ENCODE assay signal across 8 cellular contexts in the genomic region with DNA sequence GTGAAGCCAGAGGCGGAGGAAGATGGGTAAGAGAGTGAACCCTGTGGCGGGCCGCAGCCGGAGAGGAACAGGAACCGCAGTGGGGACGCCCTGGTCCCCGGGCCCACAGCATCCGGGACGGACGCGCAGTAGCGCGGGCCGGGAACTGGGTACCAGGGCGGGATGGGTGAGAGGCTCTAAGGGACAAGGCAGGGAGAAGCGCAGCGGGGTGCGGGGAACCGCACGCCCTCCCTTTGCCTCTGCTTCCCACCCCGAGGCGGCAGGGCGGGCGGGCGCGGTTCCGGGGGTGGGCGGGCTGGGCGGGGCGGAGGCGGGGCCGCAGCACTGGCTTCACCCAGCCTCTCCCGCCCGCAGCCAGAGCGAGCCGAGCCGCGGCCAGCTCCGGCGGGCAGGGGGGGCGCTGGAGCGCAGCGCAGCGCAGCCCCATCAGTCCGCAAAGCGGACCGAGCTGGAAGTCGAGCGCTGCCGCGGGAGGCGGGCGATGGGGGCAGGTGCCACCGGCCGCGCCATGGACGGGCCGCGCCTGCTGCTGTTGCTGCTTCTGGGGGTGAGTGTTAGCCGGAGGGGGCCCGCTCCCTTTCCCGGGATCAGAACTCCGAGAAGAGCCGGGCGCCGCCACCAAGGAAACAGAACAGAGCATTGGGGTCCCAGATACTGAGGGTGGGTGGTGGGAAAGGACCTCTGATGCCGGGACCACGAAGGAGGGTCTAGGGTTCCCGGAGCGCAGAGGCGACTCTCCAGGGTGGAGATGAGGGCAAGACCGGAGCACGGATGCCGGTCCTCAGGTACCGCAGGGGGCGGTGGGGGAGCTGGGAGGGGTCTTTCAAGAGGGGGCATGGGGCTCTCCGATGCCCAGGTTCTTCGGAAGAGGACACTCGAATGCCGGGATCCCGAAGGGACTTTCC. TPM values are rescaled to one million over a fixed set of nuclear protein-coding genes. Genes with fewer than 3 reads are reported as not detected.
A peak's percentile ranks its signal among the peaks of the same experiment; 100 is the strongest.
DNase-seq lines count a peak whose midpoint lies in the region; ATAC-seq and TF ChIP-seq lines count a peak whose summit lies in the region.

A gene with protein sequence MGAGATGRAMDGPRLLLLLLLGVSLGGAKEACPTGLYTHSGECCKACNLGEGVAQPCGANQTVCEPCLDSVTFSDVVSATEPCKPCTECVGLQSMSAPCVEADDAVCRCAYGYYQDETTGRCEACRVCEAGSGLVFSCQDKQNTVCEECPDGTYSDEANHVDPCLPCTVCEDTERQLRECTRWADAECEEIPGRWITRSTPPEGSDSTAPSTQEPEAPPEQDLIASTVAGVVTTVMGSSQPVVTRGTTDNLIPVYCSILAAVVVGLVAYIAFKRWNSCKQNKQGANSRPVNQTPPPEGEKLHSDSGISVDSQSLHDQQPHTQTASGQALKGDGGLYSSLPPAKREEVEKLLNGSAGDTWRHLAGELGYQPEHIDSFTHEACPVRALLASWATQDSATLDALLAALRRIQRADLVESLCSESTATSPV (plus strand): TSS at position 357 of the 905 bp plus-strand sequence. CDS start 125 bp downstream, at position 482.

- H3K9me3 Mint-ChIP-seq in Calu3 (ENCODE audit: low read depth, unreplicated experiment) (no peaks in the 10 kb centered on the region), glutamatergic neuron (ENCODE audit: unreplicated experiment) (peaks cover 15% of the 10 kb centered on the region)

- H4K20me1 ChIP-seq in OCI-LY3 (ENCODE audit: insufficient read depth, low read length) (no peaks in the 10 kb centered on the region), osteoblast (ENCODE audit: insufficient read depth, low read length) (no peaks in the 10 kb centered on the region)

- H3K36me3 ChIP-seq in OCI-LY3 (replicated peaks; ENCODE audit: low read depth, low read length) (no peaks in the 10 kb centered on the region), osteoblast (ENCODE audit: insufficient read depth, low read length) (no peaks in the 10 kb centered on the region), vagina (no peaks in the 10 kb centered on the region)

- H3K27me3 ChIP-seq in OCI-LY3 (ENCODE audit: low read depth, low read length) (peaks cover 8% of the 10 kb centered on the region; the same call in 1 of the 2 replicates), osteoblast (ENCODE audit: insufficient read depth, low read length) (peaks cover 64% of the 10 kb centered on the region), vagina (no peaks in the 10 kb centered on the region)

- BruUV-seq in Calu3 (replicated peaks; lab: Mats Ljungman, UMichigan), result no TSS peak

- TF ChIP-seq POLR2A in vagina (IDR thresholded peaks at IDR 0.05), result peak in 1 of 2 donors; percentile 36

- H3K4me2 ChIP-seq in OCI-LY3 (ENCODE audit: low read length), result peak within 1 kb of the TSS; percentile 84
- H3K4me2 ChIP-seq in osteoblast (ENCODE audit: insufficient read depth, low read length), result peak within 1 kb of the TSS; percentile 52

- intact Hi-C loops in Calu3 (cut with micrococcal nuclease; ENCODE audit: unreplicated experiment), result no loop called here
- intact Hi-C loops in vagina (cut with DNase I), result loop anchor here (2.0 kb wide), 1 partner anchor 62 kb away; no protein-coding TSS in a partner anchor

- H3K4me1 Mint-ChIP-seq in Calu3 (ENCODE audit: low read depth, unreplicated experiment) (peaks cover 10% of the 10 kb centered on the region), glutamatergic neuron (ENCODE audit: low read depth, unreplicated experiment) (peaks cover 18% of the 10 kb centered on the region)

- DNase-seq in Calu3, result peak; percentile 60
- peak; percentile 78 for DNase-seq in HEK293T (ENCODE audit: extremely low spot score)
- DNase-seq in activated effector memory CD4-positive, alpha-beta T cell treated with anti-CD3 and anti-CD28 coated beads, Interleukin-2, amount 50 U/mL, for 16 hours, result peak; percentile 82
- DNase-seq in glutamatergic neuron, result peak; percentile 71
- peak; percentile 96 for DNase-seq in osteoblast (ENCODE audit: insufficient read length, low spot score, missing footprints)
- no peak for DNase-seq in vagina (ENCODE audit: extremely low spot score in 2 of 2)

- H3K9ac ChIP-seq in OCI-LY3 (ENCODE audit: low read length), result peak within 1 kb of the TSS; percentile 67

- H3K36me3 Mint-ChIP-seq in Calu3 (ENCODE audit: insufficient read depth, unreplicated experiment) (peaks cover 11% of the 10 kb centered on the region), glutamatergic neuron (ENCODE audit: unreplicated experiment) (no peaks in the 10 kb centered on the region)

- H3K27ac Mint-ChIP-seq in Calu3 (ENCODE audit: unreplicated experiment), result no peak within 1 kb of the TSS
- H3K27ac Mint-ChIP-seq in glutamatergic neuron (ENCODE audit: unreplicated experiment), result peak within 1 kb of the TSS; percentile 91

- POLR2A ChIA-PET in HEK293T (lab: Yijun Ruan, JAX), result interaction anchor here (0.5 to 1.5 kb wide), 3 partner anchors 12 to 81 kb away, joined by 3 to 4 read pairs (median 3); a partner anchor contains a TSS

- CTCF ChIA-PET in Calu3 (lab: Charles Lee) (interaction anchor here (1.0 kb wide), 1 partner anchor 13 kb away, joined by 3 read pairs; no protein-coding TSS in a partner anchor), HEK293T (lab: Yijun Ruan, JAX) (interaction anchor here (0.6 to 2.1 kb wide), 3 partner anchors 15 to 20 kb away, joined by 3 to 17 read pairs (median 5); no protein-coding TSS in a partner anchor)

- no peaks in the 10 kb centered on the region for H3K9me3 ChIP-seq in OCI-LY3 (ENCODE audit: insufficient read depth, low read length)
- H3K9me3 ChIP-seq in osteoblast (ENCODE audit: low read depth, low read length), result no peaks in the 10 kb centered on the region
- H3K9me3 ChIP-seq in vagina, result no peaks in the 10 kb centered on the region

- H3K4me3 Mint-ChIP-seq in Calu3 (ENCODE audit: low read depth, unreplicated experiment), result peak within 1 kb of the TSS; percentile 69
- H3K4me3 Mint-ChIP-seq in glutamatergic neuron (ENCODE audit: unreplicated experiment), result peak within 1 kb of the TSS; percentile 90

- ATAC-seq in GM19351 (IDR thresholded peaks at IDR 0.05; ENCODE audit: unreplicated experiment), result no peak

- no peak within 1 kb of the TSS for H3K27ac ChIP-seq in OCI-LY3 (ENCODE audit: low read length)
- no peak within 1 kb of the TSS for H3K27ac ChIP-seq in osteoblast (ENCODE audit: low read depth, low read length)
- peak within 1 kb of the TSS; percentile 34 for H3K27ac ChIP-seq in vagina

- H3K4me1 ChIP-seq in OCI-LY3 (ENCODE audit: low read length) (peaks cover 5% of the 10 kb centered on the region; the same call in 1 of the 2 replicates), osteoblast (ENCODE audit: insufficient read depth, low read length) (peaks cover 5% of the 10 kb centered on the region), vagina (peaks cover 29% of the 10 kb centered on the region)

- H3K79me2 ChIP-seq in OCI-LY3 (ENCODE audit: low read length) (no peaks in the 10 kb centered on the region), osteoblast (ENCODE audit: insufficient read depth, low read length) (no peaks in the 10 kb centered on the region)

- H2AFZ ChIP-seq in OCI-LY3 (ENCODE audit: low read depth, low read length), result peak within 1 kb of the TSS; percentile 66
- no peak within 1 kb of the TSS for H2AFZ ChIP-seq in osteoblast (ENCODE audit: low read length)

- H3K27me3 Mint-ChIP-seq in Calu3 (ENCODE audit: unreplicated experiment) (peaks cover 100% of the 10 kb centered on the region), glutamatergic neuron (ENCODE audit: unreplicated experiment) (peaks cover 23% of the 10 kb centered on the region)

- no peak for TF ChIP-seq CTCF in Calu3 (IDR thresholded peaks at IDR 0.05; ENCODE audit: unreplicated experiment)
- peak; percentile 28 for TF ChIP-seq CTCF in OCI-LY3 (IDR thresholded peaks at IDR 0.05; ENCODE audit: low read depth, low read length)
- TF ChIP-seq CTCF in glutamatergic neuron (IDR thresholded peaks at IDR 0.05; ENCODE audit: partially characterized antibody, unreplicated experiment), result no peak
- TF ChIP-seq CTCF in osteoblast (IDR thresholded peaks at IDR 0.05; ENCODE audit: extremely low read depth, low read depth, low read length), result no peak
- no peak for TF ChIP-seq CTCF in vagina (IDR thresholded peaks at IDR 0.05)

- H3K4me3 ChIP-seq in OCI-LY3 (ENCODE audit: low read length) (peak within 1 kb of the TSS; percentile 86), osteoblast (ENCODE audit: insufficient read depth, low read length) (peak within 1 kb of the TSS; percentile 50), vagina (peak within 1 kb of the TSS; percentile 45 to 56)

TF ChIP-seq in HEK293T, 16 proteins besides CTCF, POLR2A, EP300 and RAD21:
- TF ChIP-seq ARNT (IDR thresholded peaks at IDR 0.05), result no peak
- no peak for TF ChIP-seq SUZ12 (IDR thresholded peaks at IDR 0.05)
- no peak for TF ChIP-seq LEF1 (IDR thresholded peaks at IDR 0.05; ENCODE audit: borderline replicate concordance)
- no peak for TF ChIP-seq SP1 (IDR thresholded peaks at IDR 0.05)

RNA-seq across cellular contexts. Expression of the gene that starts here (rescaled TPM):
- total RNA-seq in Calu3 (2022) (0.32 and 0.66 TPM in 2 replicates), glutamatergic neuron (ENCODE audit: unreplicated experiment) (131 TPM), osteoblast (under 0.01 and 0.29 TPM in 2 replicates), vagina (41.7 TPM)

Comparison
In these comparisons a context has a peak if more than half of its experiments do, and no peak if none do; other contexts are left out.
1. RNA of the gene that starts here (total RNA-seq): 131 TPM in glutamatergic neuron (single experiment) and 41.7 TPM in vagina (single experiment); 0.32 to 0.66 TPM in Calu3 and under 0.01 to 0.29 TPM in osteoblast; every median in the first group is over 10 times any median in the second.
2. Peak in DNase-seq in Calu3; RNA of the gene not detected or under 1 TPM.
3. Peak in DNase-seq, H3K4me3 ChIP-seq and H3K4me2 ChIP-seq in osteoblast; RNA of the gene not detected or under 1 TPM.
4. DNase-seq: peak in HEK293T (single experiment), activated effector memory CD4-positive, alpha-beta T cell treated with anti-CD3 and anti-CD28 coated beads, Interleukin-2, amount 50 U/mL, for 16 hours (single experiment) and glutamatergic neuron (single experiment); none in vagina (0 of 2).
5. Peak in every context shown above with its lines, with median percentiles within 50 percentile points of each other: H3K4me3 ChIP-seq.